Comparison of ENCODE assay signal across 8 cellular contexts in the genomic region with DNA sequence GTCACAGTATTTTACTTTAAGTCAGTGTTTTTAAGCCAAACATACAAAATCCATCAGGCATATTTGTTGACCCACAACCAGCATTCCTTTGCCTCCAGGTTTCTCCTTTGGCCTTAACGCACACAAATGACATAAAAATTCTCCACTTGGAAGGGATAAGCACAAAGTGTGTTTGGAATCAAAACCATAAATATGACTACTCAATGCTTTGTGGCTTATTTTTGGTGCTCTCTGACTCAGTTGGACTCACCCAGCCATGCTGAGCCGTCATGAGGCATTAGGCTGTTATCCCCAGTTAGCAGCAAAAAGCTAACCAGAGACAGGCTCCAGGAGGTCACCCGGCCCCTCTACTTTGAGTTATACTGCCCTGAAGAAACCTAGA. TPM values are rescaled to one million over a fixed set of nuclear protein-coding genes. Genes with fewer than 3 reads are reported as not detected.
DNase-seq lines count a peak whose midpoint lies in the region; ATAC-seq and TF ChIP-seq lines count a peak whose summit lies in the region.

No MANE protein-coding gene starts in this region.

- no peaks in the 10 kb centered on the region for H3K9me3 Mint-ChIP-seq in central memory CD8-positive, alpha-beta T cell
- no peaks in the 10 kb centered on the region for H3K9me3 Mint-ChIP-seq in naive thymus-derived CD4-positive, alpha-beta T cell

- H3K27ac Mint-ChIP-seq in central memory CD8-positive, alpha-beta T cell (ENCODE audit: low read depth): peak overlapping the region; percentile 97
- H3K27ac Mint-ChIP-seq in naive thymus-derived CD4-positive, alpha-beta T cell: peak overlapping the region; percentile 92 to 99 (median 97)

- H3K4me3 Mint-ChIP-seq in central memory CD8-positive, alpha-beta T cell: peak overlapping the region; percentile 93
- peak overlapping the region; percentile 91 to 100 (median 97) for H3K4me3 Mint-ChIP-seq in naive thymus-derived CD4-positive, alpha-beta T cell

- no peaks in the 10 kb centered on the region for H3K27me3 Mint-ChIP-seq in central memory CD8-positive, alpha-beta T cell
- no peaks in the 10 kb centered on the region for H3K27me3 Mint-ChIP-seq in naive thymus-derived CD4-positive, alpha-beta T cell

- peaks cover 16% of the 10 kb centered on the region for H3K36me3 Mint-ChIP-seq in central memory CD8-positive, alpha-beta T cell (ENCODE audit: insufficient read depth)
- H3K36me3 Mint-ChIP-seq in naive thymus-derived CD4-positive, alpha-beta T cell: peaks cover 0 to 12% (median 0%) of the 10 kb centered on the region in 5 donors

- ATAC-seq in central memory CD8-positive, alpha-beta T cell (replicated peaks; ENCODE audit: extremely low read depth, poor library complexity, severe bottlenecking): no peak
- no peak for ATAC-seq in naive thymus-derived CD4-positive, alpha-beta T cell
- ATAC-seq in GM21360 (IDR thresholded peaks at IDR 0.05; ENCODE audit: unreplicated experiment): no peak
- no peak for ATAC-seq in HG03175 (IDR thresholded peaks at IDR 0.05; ENCODE audit: unreplicated experiment)

- no peaks in the 10 kb centered on the region for H3K27me3 ChIP-seq in naive thymus-derived CD4-positive, alpha-beta T cell (ENCODE audit: control insufficient read depth in 2 of 2, insufficient read depth in 2 of 2, low read length in 2 of 2)

- peaks cover 67% of the 10 kb centered on the region for H3K4me1 Mint-ChIP-seq in central memory CD8-positive, alpha-beta T cell
- peaks cover 52 to 85% (median 71%) of the 10 kb centered on the region in 7 donors for H3K4me1 Mint-ChIP-seq in naive thymus-derived CD4-positive, alpha-beta T cell

- 0 out of 2 replicates have a peak, but pooled peaks cover 3% of the 10 kb centered on the region for H3K36me3 ChIP-seq in KOPT-K1 (ENCODE audit: insufficient read depth, low read length)
- peaks cover 0 to 8% (median 0%) of the 10 kb centered on the region in 3 experiments for H3K36me3 ChIP-seq in naive thymus-derived CD4-positive, alpha-beta T cell (ENCODE audit: control insufficient read depth in 2 of 3, insufficient read depth in 3 of 3, low read length in 3 of 3)

- DNase-seq in AG09309 (ENCODE audit: low read depth) (no peak), NCI-H1417 treated with DMSO at 0.1 percent for 48 hours (lab: John Stamatoyannopoulos, UW) (no peak), NCI-H1694 (lab: John Stamatoyannopoulos, UW) (no peak)
- no peak for DNase-seq in central memory CD8-positive, alpha-beta T cell (ENCODE audit: low spot score in 2 of 2)
- no peak for DNase-seq in naive thymus-derived CD4-positive, alpha-beta T cell

- H3K4me1 ChIP-seq in naive thymus-derived CD4-positive, alpha-beta T cell (ENCODE audit: control insufficient read depth in 2 of 2, insufficient read depth in 2 of 2, low read length in 2 of 2): peaks cover 32 to 43% of the 10 kb centered on the region in 2 donors

- H3K4me3 ChIP-seq in AG09309 (ENCODE audit: control insufficient read depth, low read depth, low read length): peak overlapping the region; percentile 93
- H3K4me3 ChIP-seq in naive thymus-derived CD4-positive, alpha-beta T cell (ENCODE audit: low read length): peak overlapping the region; percentile 88

- CTCF ChIA-PET in naive thymus-derived CD4-positive, alpha-beta T cell (lab: Charles Lee): interaction anchor here (0.7 kb wide), 1 partner anchor 48 kb away, joined by 3 read pairs; no protein-coding TSS in a partner anchor

- H3K9me3 ChIP-seq in KOPT-K1 (ENCODE audit: insufficient read depth, low read length, poor library complexity, severe bottlenecking): no peaks in the 10 kb centered on the region
- no peaks in the 10 kb centered on the region for H3K9me3 ChIP-seq in naive thymus-derived CD4-positive, alpha-beta T cell (ENCODE audit: control insufficient read depth in 2 of 3, low read length in 3 of 3)

- no peak for TF ChIP-seq CTCF in AG09309 (IDR thresholded peaks at IDR 0.05; ENCODE audit: control insufficient read depth, insufficient read depth, low read depth, low read length, missing control alignments)

- intact Hi-C loops in naive thymus-derived CD4-positive, alpha-beta T cell (cut with micrococcal nuclease): loop anchor here in 1 of 2 donors (5.0 to 10.0 kb wide), 5 partner anchors 148 to 742 kb away; a partner anchor contains a TSS

- H3K27ac ChIP-seq in KOPT-K1 (ENCODE audit: low read depth, low read length, poor library complexity, severe bottlenecking): peak overlapping the region; percentile 74
- peak overlapping the region; percentile 96 for H3K27ac ChIP-seq in naive thymus-derived CD4-positive, alpha-beta T cell (ENCODE audit: low read depth, low read length)

- POLR2A ChIA-PET in naive thymus-derived CD4-positive, alpha-beta T cell (lab: Charles Lee): interaction anchor here (0.7 to 3.2 kb wide), 4 partner anchors 33 to 380 kb away, joined by 3 to 12 read pairs (median 4); a partner anchor contains a TSS

RNA-seq across cellular contexts. Expression of a gene that starts 0.9 kb away (rescaled TPM):
- 10 to 100 TPM; 13.3 to 41.8 (median 17.2) TPM for total RNA-seq in naive thymus-derived CD4-positive, alpha-beta T cell
- 10 to 100 TPM; 54.6 to 68.8 TPM for polyA plus RNA-seq in naive thymus-derived CD4-positive, alpha-beta T cell

RNA-seq across cellular contexts. Expression of a gene that starts 2.5 kb away (rescaled TPM):
- 10 to 100 TPM; 24.6 to 53.4 (median 29.9) TPM for total RNA-seq in naive thymus-derived CD4-positive, alpha-beta T cell
- 10 to 100 TPM; 12.8 to 33.1 TPM for polyA plus RNA-seq in naive thymus-derived CD4-positive, alpha-beta T cell

RNA-seq across cellular contexts. Expression of a gene that starts 27.1 kb away (rescaled TPM):
- total RNA-seq in naive thymus-derived CD4-positive, alpha-beta T cell: not detected
- polyA plus RNA-seq in naive thymus-derived CD4-positive, alpha-beta T cell: under 1 TPM; 0.17 to 0.38 TPM

RNA-seq across cellular contexts. Expression of a gene that starts 27.2 kb away (rescaled TPM):
- total RNA-seq in naive thymus-derived CD4-positive, alpha-beta T cell: 1 to 10 TPM in 4 of 5 experiments, under 1 TPM in 1; 0.37 to 9.4 (median 1.9) TPM
- polyA plus RNA-seq in naive thymus-derived CD4-positive, alpha-beta T cell: under 1 TPM; 0.08 to 0.17 TPM

RNA-seq across cellular contexts. Expression of a gene that starts 34.6 kb away (rescaled TPM):
- 100 to 1,000 TPM; 101 to 169 (median 136) TPM for total RNA-seq in naive thymus-derived CD4-positive, alpha-beta T cell
- polyA plus RNA-seq in naive thymus-derived CD4-positive, alpha-beta T cell: 100 to 1,000 TPM; 109 to 179 TPM
